ENCODE assay signal across 8 cellular contexts in genomic region chr17:68057531-68057952, GRCh38. TPM values are rescaled to one million over a fixed set of nuclear protein-coding genes. Genes with fewer than 3 reads are reported as not detected.
DNase-seq lines count a peak whose midpoint lies in the region; ATAC-seq, FAIRE-seq and TF ChIP-seq lines count a peak whose summit lies in the region.

No MANE protein-coding gene starts in this region.

- TF ChIP-seq CTCF in RWPE1 (conservative IDR thresholded peaks at IDR 0.05; ENCODE audit: low read depth) (peak; percentile 32; the same call in 1 of the 2 replicates), astrocyte (IDR thresholded peaks at IDR 0.05; ENCODE audit: insufficient read depth, low read depth, low read length) (peak; percentile 38)

- no peaks in the 10 kb centered on the region for H3K36me3 Mint-ChIP-seq in astrocyte (ENCODE audit: low read depth, unreplicated experiment)
- no peaks in the 10 kb centered on the region for H3K36me3 Mint-ChIP-seq in naive thymus-derived CD8-positive, alpha-beta T cell

- H4K20me1 ChIP-seq in astrocyte (ENCODE audit: insufficient read depth, low read length): no peaks in the 10 kb centered on the region

- peaks cover 2% of the 10 kb centered on the region for H3K9me3 Mint-ChIP-seq in astrocyte (ENCODE audit: unreplicated experiment)
- H3K9me3 Mint-ChIP-seq in naive thymus-derived CD8-positive, alpha-beta T cell: no peaks in the 10 kb centered on the region

- H3K79me2 ChIP-seq in astrocyte (ENCODE audit: insufficient read depth, low read length): no peaks in the 10 kb centered on the region

- H3K27me3 ChIP-seq in astrocyte (ENCODE audit: insufficient read depth, low read length): no peaks in the 10 kb centered on the region

- H3K4me3 Mint-ChIP-seq in astrocyte (ENCODE audit: unreplicated experiment): no peak overlapping the region
- no peak overlapping the region for H3K4me3 Mint-ChIP-seq in naive thymus-derived CD8-positive, alpha-beta T cell

- H3K4me1 Mint-ChIP-seq in astrocyte (ENCODE audit: low read depth, unreplicated experiment): peaks cover 18% of the 10 kb centered on the region
- H3K4me1 Mint-ChIP-seq in naive thymus-derived CD8-positive, alpha-beta T cell: peaks cover 0 to 41% (median 3%) of the 10 kb centered on the region in 4 donors

- no peak overlapping the region for H2AFZ ChIP-seq in astrocyte (ENCODE audit: low read depth, low read length)

- no peaks in the 10 kb centered on the region for H3K9me3 ChIP-seq in astrocyte (ENCODE audit: insufficient read depth, low read depth, low read length)

- peaks cover 23% of the 10 kb centered on the region for H3K4me1 ChIP-seq in astrocyte (ENCODE audit: insufficient read depth, low read length)

- H3K4me2 ChIP-seq in astrocyte (ENCODE audit: low read length): no peak overlapping the region

- DNase-seq in activated CD8-positive, alpha-beta memory T cell treated with anti-CD3 and anti-CD28 coated beads for 24 hours: peak; percentile 65
- DNase-seq in activated CD8-positive, alpha-beta memory T cell treated with anti-CD3 and anti-CD28 coated beads, Interleukin-2, amount 50 U/mL, for 48 hours: no peak
- DNase-seq in RWPE1 (ENCODE audit: low spot score) (no peak), astrocyte (ENCODE audit: low read depth) (no peak), NCI-H1930 (lab: John Stamatoyannopoulos, UW) (no peak)
- peak; percentile 7 to 72 (median 44) for DNase-seq in naive thymus-derived CD8-positive, alpha-beta T cell

- H3K27me3 Mint-ChIP-seq in astrocyte (ENCODE audit: low read depth, unreplicated experiment): peaks cover 5% of the 10 kb centered on the region
- H3K27me3 Mint-ChIP-seq in naive thymus-derived CD8-positive, alpha-beta T cell: no peaks in the 10 kb centered on the region

- peak; percentile 80 to 91 for ATAC-seq in naive thymus-derived CD8-positive, alpha-beta T cell
- ATAC-seq in HG02610 (IDR thresholded peaks at IDR 0.05; ENCODE audit: unreplicated experiment) (no peak), HG03565 (IDR thresholded peaks at IDR 0.05; ENCODE audit: unreplicated experiment) (no peak)

- FAIRE-seq in astrocyte (lab: Jason Lieb, UNC): no peak

- H3K9ac ChIP-seq in astrocyte (ENCODE audit: low read length): no peak overlapping the region

- H3K36me3 ChIP-seq in astrocyte (ENCODE audit: insufficient read depth, low read length): no peaks in the 10 kb centered on the region

- H3K27ac ChIP-seq in RWPE1 (no peak overlapping the region), astrocyte (ENCODE audit: low read depth, low read length) (no peak overlapping the region)

- POLR2A ChIA-PET in RWPE1 (lab: Yijun Ruan, JAX; ENCODE audit: low non-redundant PET): interaction anchor here (0.7 kb wide), 1 partner anchor 615 kb away, joined by 3 read pairs; no protein-coding TSS in a partner anchor
- POLR2A ChIA-PET in naive thymus-derived CD8-positive, alpha-beta T cell (lab: Charles Lee): interaction anchor here (0.5 to 0.7 kb wide), 2 partner anchors 12 to 229 kb away, joined by 3 to 5 read pairs; no protein-coding TSS in a partner anchor

- no peak overlapping the region for H3K4me3 ChIP-seq in astrocyte (ENCODE audit: insufficient read depth, low read depth, low read length)

- no peak overlapping the region for H3K27ac Mint-ChIP-seq in astrocyte (ENCODE audit: unreplicated experiment)
- peak overlapping the region in 1 of 10 donors; percentile 73 for H3K27ac Mint-ChIP-seq in naive thymus-derived CD8-positive, alpha-beta T cell

- CTCF ChIA-PET in RWPE1 (lab: Yijun Ruan, JAX): no interaction called here

RNA-seq across cellular contexts. Expression of gene KPNA2, which starts 22.0 kb away (rescaled TPM):
- total RNA-seq in astrocyte: 183 and 208 TPM in 2 replicates
- 10 to 100 TPM in 1 of 2 experiments, 1 to 10 TPM in 1; 8.9 to 10.2 TPM for total RNA-seq in naive thymus-derived CD8-positive, alpha-beta T cell
- 10 to 100 TPM; 13.7 to 17.0 (median 15.9) TPM for polyA plus RNA-seq in naive thymus-derived CD8-positive, alpha-beta T cell

Comparison
In these comparisons a context has a peak if more than half of its experiments do, and no peak if none do; other contexts are left out.
1. DNase-seq: peak in activated CD8-positive, alpha-beta memory T cell treated with anti-CD3 and anti-CD28 coated beads for 24 hours (single experiment) and naive thymus-derived CD8-positive, alpha-beta T cell (10 of 10); none in activated CD8-positive, alpha-beta memory T cell treated with anti-CD3 and anti-CD28 coated beads, Interleukin-2, amount 50 U/mL, for 48 hours (single experiment), RWPE1 (single experiment), astrocyte (single experiment) and NCI-H1930 (0 of 2).
2. ATAC-seq: peak in naive thymus-derived CD8-positive, alpha-beta T cell (2 of 2); none in HG02610 (single experiment) and HG03565 (single experiment).
3. RNA of gene KPNA2, which starts 22.0 kb away (total RNA-seq): 183 to 208 TPM in astrocyte; 8.9 to 10.2 TPM in naive thymus-derived CD8-positive, alpha-beta T cell; every median in the first group is over 10 times any median in the second.